In genomic region chr1:226438007-226438406, GRCh38 we compare ENCODE assay signal across 10 cellular contexts. TPM values are rescaled to one million over a fixed set of nuclear protein-coding genes. Genes with fewer than 3 reads are reported as not detected.
DNase-seq lines count a peak whose midpoint lies in the region; ATAC-seq, FAIRE-seq and TF ChIP-seq lines count a peak whose summit lies in the region.
"Had no signal": no experiment of that assay in that cellular context is flagged by ENCODE, and none has a peak within 500 bp of the region (broad histone marks: within the 10 kb centered on the region; RNA-seq: fewer than 3 reads in every experiment).

No MANE protein-coding gene starts in this region.

- H3K27me3 ChIP-seq in PC-9 (ENCODE audit: insufficient read depth, low read depth) = no peaks in the 10 kb centered on the region; the same call in 1 of the 2 replicates

- H3K9me3 Mint-ChIP-seq in stimulated activated naive B cell treated with anti-CD40 and anti-IgM and Interleukin-4, amounts not matched to agents 10 μg/mL and 1 μg/mL and 100 μg/mL, for 72 hours = no peaks in the 10 kb centered on the region
- H3K9me3 Mint-ChIP-seq: neural crest cell had no signal

- BruUV-seq in PC-9 (replicated peaks; lab: Mats Ljungman, UMichigan) = no TSS peak

- no peaks in the 10 kb centered on the region for H3K27me3 Mint-ChIP-seq in stimulated activated naive B cell treated with anti-CD40 and anti-IgM and Interleukin-4, amounts not matched to agents 10 μg/mL and 1 μg/mL and 100 μg/mL, for 72 hours

- H3K36me3 ChIP-seq in PC-9 (ENCODE audit: low read depth) = no peaks in the 10 kb centered on the region

- no peak for DNase-seq in GM12892 (ENCODE audit: insufficient read length)
- no peak for DNase-seq in PC-9
- peak; percentile 23 for DNase-seq in fibroblast of pulmonary artery (ENCODE audit: low read depth)
- no peak for DNase-seq in GM13977 (ENCODE audit: low spot score)
- DNase-seq in stimulated activated naive B cell treated with anti-CD40 and anti-IgM and Interleukin-4, amounts not matched to agents 10 μg/mL and 1 μg/mL and 100 μg/mL, for 72 hours = no peak
- no peak for DNase-seq in cardiac septum (ENCODE audit: low spot score)
- DNase-seq: activated CD4-positive, CD25-positive, alpha-beta regulatory T cell treated with anti-CD3 and anti-CD28 coated beads, Interleukin-2, amount 50 U/mL, for 72 hours had no signal

- in situ Hi-C loops in GM13977 (cut with MboI; ENCODE audit: low pct_unique_long_range_greater_than_20kb, low sequenced_read_pairs, unreplicated experiment) = no loop called here

- peaks cover 14 to 40% of the 10 kb centered on the region in 2 donors for H3K4me1 Mint-ChIP-seq in stimulated activated naive B cell treated with anti-CD40 and anti-IgM and Interleukin-4, amounts not matched to agents 10 μg/mL and 1 μg/mL and 100 μg/mL, for 72 hours
- H3K4me1 Mint-ChIP-seq: neural crest cell had no signal

- H3K9me3 ChIP-seq in PC-9 (ENCODE audit: insufficient read depth, low read depth) = no peaks in the 10 kb centered on the region; the same call in 1 of the 2 replicates

- H3K79me2 ChIP-seq in PC-9 (ENCODE audit: low read depth) = no peaks in the 10 kb centered on the region

- FAIRE-seq in GM12892 (lab: Jason Lieb, UNC) = peak; percentile 9

- no peaks in the 10 kb centered on the region for H3K9me2 ChIP-seq in PC-9 (ENCODE audit: insufficient read depth)

- peak; percentile 55; the same call in 1 of the 2 replicates for TF ChIP-seq CTCF in C4-2B (conservative IDR thresholded peaks at IDR 0.05)
- peak; percentile 45; the same call in 1 of the 2 replicates for TF ChIP-seq CTCF in PC-9 (conservative IDR thresholded peaks at IDR 0.05)
- TF ChIP-seq CTCF in fibroblast of pulmonary artery (IDR thresholded peaks at IDR 0.05; ENCODE audit: low read length, missing control alignments) = peak; percentile 28
- TF ChIP-seq CTCF in GM13977 (IDR thresholded peaks at IDR 0.05; ENCODE audit: extremely low read depth, insufficient read depth, missing control alignments) = no peak

- H3K4me2 ChIP-seq in PC-9 = no peak overlapping the region

- no peak overlapping the region for H3K27ac ChIP-seq in C4-2B
- H3K27ac ChIP-seq in PC-9 = no peak overlapping the region

- POLR2A ChIA-PET in PC-9 (lab: Charles Lee; ENCODE audit: unreplicated experiment) = no interaction called here

- H3K4me1 ChIP-seq in PC-9 (replicated peaks; ENCODE audit: insufficient read depth) = no peaks in the 10 kb centered on the region

- ATAC-seq in stimulated activated naive B cell treated with anti-CD40 and anti-IgM and Interleukin-4, amounts not matched to agents 10 μg/mL and 1 μg/mL and 100 μg/mL, for 72 hours (replicated peaks) = no peak
- ATAC-seq in HG02885 (IDR thresholded peaks at IDR 0.05; ENCODE audit: poor library complexity, unreplicated experiment) = no peak

- H2AFZ ChIP-seq in PC-9 = no peak overlapping the region

- H4K20me1 ChIP-seq in PC-9 (ENCODE audit: insufficient read depth) = no peaks in the 10 kb centered on the region

- intact Hi-C loops in PC-9 (cut with micrococcal nuclease; ENCODE audit: unreplicated experiment) = no loop called here
- intact Hi-C loops in cardiac septum (cut with DNase I) = no loop called here

- no peaks in the 10 kb centered on the region for H3K36me3 Mint-ChIP-seq in stimulated activated naive B cell treated with anti-CD40 and anti-IgM and Interleukin-4, amounts not matched to agents 10 μg/mL and 1 μg/mL and 100 μg/mL, for 72 hours

- CTCF ChIA-PET in PC-9 (lab: Charles Lee) = no interaction called here

- H3F3A ChIP-seq in PC-9 (ENCODE audit: insufficient read depth, low read depth) = no peaks in the 10 kb centered on the region

- H3K4me3 ChIP-seq in PC-9 = no peak overlapping the region
- H3K4me3 ChIP-seq in fibroblast of pulmonary artery (replicated peaks; ENCODE audit: low read depth, low read length) = no peak overlapping the region

- H3K27ac Mint-ChIP-seq in stimulated activated naive B cell treated with anti-CD40 and anti-IgM and Interleukin-4, amounts not matched to agents 10 μg/mL and 1 μg/mL and 100 μg/mL, for 72 hours = no peak overlapping the region

- TF ChIP-seq POLR2A in GM12892 (IDR thresholded peaks at IDR 0.05; ENCODE audit: low read depth, low read length) = no peak

- no peak overlapping the region for H3K4me3 Mint-ChIP-seq in stimulated activated naive B cell treated with anti-CD40 and anti-IgM and Interleukin-4, amounts not matched to agents 10 μg/mL and 1 μg/mL and 100 μg/mL, for 72 hours
- H3K4me3 Mint-ChIP-seq: neural crest cell had no signal

RNA-seq across cellular contexts. Expression of gene PARP1, which starts 30.1 kb away (rescaled TPM):
- polyA plus RNA-seq in GM12892 (2012; ENCODE audit: missing spikeins) = 146 TPM
- total RNA-seq in PC-9 (2021) (123 and 157 TPM in 2 replicates), cardiac septum (87.1 TPM)
